Comparison of ENCODE assay signal across 28 cellular contexts in genomic region chr1:4549933-4550332, GRCh38.
A peak's percentile ranks its signal among the peaks of the same experiment; 100 is the strongest.
DNase-seq lines count a peak whose midpoint lies in the region; ATAC-seq, FAIRE-seq and TF ChIP-seq lines count a peak whose summit lies in the region.
"Had no signal": no experiment of that assay in that cellular context is flagged by ENCODE, and none has a peak within 500 bp of the region (broad histone marks: within the 10 kb centered on the region; RNA-seq: fewer than 3 reads in every experiment).

No MANE protein-coding gene starts in this region.

- BruUV-seq in HepG2 (replicated peaks; lab: Mats Ljungman, UMichigan), result no TSS peak
- no TSS peak for BruUV-seq in PC-3 (replicated peaks; lab: Mats Ljungman, UMichigan)

- no peaks in the 10 kb centered on the region for H3F3A ChIP-seq in PC-3 (ENCODE audit: low read length, unreplicated experiment)

- intact Hi-C loops in HepG2 (cut with micrococcal nuclease; ENCODE audit: unreplicated experiment) (no loop called here), right lobe of liver (cut with DNase I) (no loop called here), PC-3 (cut with micrococcal nuclease) (no loop called here)

- no peaks in the 10 kb centered on the region for H3K79me2 ChIP-seq in HepG2 (ENCODE audit: insufficient read depth, low read length)
- no peaks in the 10 kb centered on the region for H3K79me2 ChIP-seq in PC-3 (ENCODE audit: low read length)

- ATAC-seq in HepG2 (no peak), right lobe of liver (no peak), PC-3 (no peak)
- ATAC-seq: activated CD8-positive, alpha-beta T cell treated with anti-CD3 and anti-CD28 coated beads for 36 hours; mucosa of descending colon; psoas muscle; stimulated activated naive B cell treated with anti-CD40 and anti-IgM and Interleukin-4, amounts not matched to agents 10 μg/mL and 1 μg/mL and 100 μg/mL, for 72 hours had no signal

- TF ChIP-seq EP300 in HepG2 (IDR thresholded peaks at IDR 0.05; ENCODE audit: low read depth in 2 of 2, low read length in 2 of 2), result no peak
- TF ChIP-seq EP300 in HepG2 (CRISPR knock-in tag; IDR thresholded peaks at IDR 0.05; ENCODE audit: borderline replicate concordance), result no peak

- WGBS in HepG2 (ENCODE audit: low lambda C conversion rate), result 12% methylated on average over 4 of the region's 4 CpGs
- WGBS in right lobe of liver (ENCODE audit: insufficient coverage, low coverage, low lambda C conversion rate, missing lambda C conversion rate), result 62% methylated on average over 4 of the region's 4 CpGs
- WGBS in endodermal cell (ENCODE audit: insufficient coverage in 1 of 2, insufficient read length in 1 of 2), 2 experiments, result 73 to 74% methylated on average over 3 to 4 of the region's 4 CpGs

- no peaks in the 10 kb centered on the region for H3K9me3 Mint-ChIP-seq in endodermal cell
- H3K9me3 Mint-ChIP-seq: activated CD8-positive, alpha-beta T cell treated with anti-CD3 and anti-CD28 coated beads for 36 hours; activated T-cell treated with anti-CD3 and anti-CD28 coated beads, Interleukin-2, amount 50 U/mL, for 24 hours; dendritic cell treated with granulocyte-macrophage colony-stimulating factor and Interleukin-4, amounts not matched to agents 40 ng/mL and 50 ng/mL, for 4 days; stimulated activated naive B cell treated with anti-CD40 and anti-IgM and Interleukin-4, amounts not matched to agents 10 μg/mL and 1 μg/mL and 100 μg/mL, for 72 hours had no signal

- no peak overlapping the region for H3K4me3 Mint-ChIP-seq in endodermal cell
- H3K4me3 Mint-ChIP-seq: activated CD8-positive, alpha-beta T cell treated with anti-CD3 and anti-CD28 coated beads for 36 hours; activated T-cell treated with anti-CD3 and anti-CD28 coated beads, Interleukin-2, amount 50 U/mL, for 24 hours; dendritic cell treated with granulocyte-macrophage colony-stimulating factor and Interleukin-4, amounts not matched to agents 40 ng/mL and 50 ng/mL, for 4 days; stimulated activated naive B cell treated with anti-CD40 and anti-IgM and Interleukin-4, amounts not matched to agents 10 μg/mL and 1 μg/mL and 100 μg/mL, for 72 hours had no signal

- POLR2A ChIA-PET in HepG2 (lab: Yijun Ruan, JAX), result no interaction called here
- POLR2A ChIA-PET in PC-3 (lab: Charles Lee; ENCODE audit: unreplicated experiment), result no interaction called here

- in situ Hi-C loops in HepG2 (cut with HindIII; ENCODE audit: extremely low pct_ligation_motif_present, low pct_unique_long_range_greater_than_20kb), result no loop called here

- no peak overlapping the region for H3K4me2 ChIP-seq in HepG2 (ENCODE audit: low read depth, low read length)
- H3K4me2 ChIP-seq in PC-3 (ENCODE audit: low read length), result no peak overlapping the region
- H3K4me2 ChIP-seq: BLaER1 had no signal

- DNase-seq in HepG2 (ENCODE audit: low spot score) (no peak), right lobe of liver (no peak), PC-3 (peak; percentile 12), endodermal cell (peak; percentile 51), urothelium cell line (ENCODE audit: low spot score) (peak; percentile 12), NCI-H345 treated with DMSO at 0.1 percent for 48 hours (lab: John Stamatoyannopoulos, UW; ENCODE audit: unreplicated experiment) (no peak), coronary artery (ENCODE audit: low spot score) (no peak), kidney glomerular epithelial cell (lab: John Stamatoyannopoulos, UW) (no peak)
- DNase-seq: ACHN; activated CD4-positive, CD25-positive, alpha-beta regulatory T cell; activated CD8-positive, alpha-beta T cell treated with anti-CD3 and anti-CD28 coated beads for 36 hours; activated naive CD4-positive, alpha-beta T cell treated with Interleukin-2 at 50 U/mL for 16 hours; activated T-cell treated with anti-CD3 and anti-CD28 coated beads, Interleukin-2, amount 50 U/mL, for 24 hours; EL; GM23248; head of caudate nucleus; IMR-90; left ventricle myocardium inferior; mucosa of descending colon; NCI-H1694; psoas muscle; stimulated activated CD4-positive, alpha-beta T cell treated with anti-CD3 and anti-CD28 coated beads, Interleukin-2, amount 100 ng/mL, for 24 hours; stimulated activated naive B cell treated with anti-CD40 and anti-IgM and Interleukin-4, amounts not matched to agents 10 μg/mL and 1 μg/mL and 100 μg/mL, for 72 hours; uterus had no signal

- H3K4me1 Mint-ChIP-seq in endodermal cell, result no peaks in the 10 kb centered on the region
- H3K4me1 Mint-ChIP-seq: stimulated activated naive B cell treated with anti-CD40 and anti-IgM and Interleukin-4, amounts not matched to agents 10 μg/mL and 1 μg/mL and 100 μg/mL, for 72 hours had no signal

- no peak overlapping the region for H3K27ac Mint-ChIP-seq in endodermal cell
- H3K27ac Mint-ChIP-seq: activated CD8-positive, alpha-beta T cell treated with anti-CD3 and anti-CD28 coated beads for 36 hours; activated T-cell treated with anti-CD3 and anti-CD28 coated beads, Interleukin-2, amount 50 U/mL, for 24 hours; dendritic cell treated with granulocyte-macrophage colony-stimulating factor and Interleukin-4, amounts not matched to agents 40 ng/mL and 50 ng/mL, for 4 days; stimulated activated naive B cell treated with anti-CD40 and anti-IgM and Interleukin-4, amounts not matched to agents 10 μg/mL and 1 μg/mL and 100 μg/mL, for 72 hours had no signal

- no peaks in the 10 kb centered on the region for H3K9me3 ChIP-seq in HepG2 (ENCODE audit: low read length)
- H3K9me3 ChIP-seq in right lobe of liver, result no peaks in the 10 kb centered on the region
- peaks cover 5% of the 10 kb centered on the region; the same call in 1 of the 2 replicates for H3K9me3 ChIP-seq in PC-3 (ENCODE audit: low read length)
- no peaks in the 10 kb centered on the region for H3K9me3 ChIP-seq in endodermal cell (ENCODE audit: control insufficient read depth, low read length)
- H3K9me3 ChIP-seq: BLaER1, left ventricle myocardium inferior, mucosa of descending colon, psoas muscle, uterus had no signal

- no peak for TF ChIP-seq RAD21 in HepG2 (CRISPR knock-in tag; IDR thresholded peaks at IDR 0.05)

- no peaks in the 10 kb centered on the region for H3K36me3 ChIP-seq in HepG2 (replicated peaks in 1 of 2; ENCODE audit: control insufficient read depth in 1 of 2, insufficient read depth in 2 of 2, low read length in 2 of 2)
- no peaks in the 10 kb centered on the region for H3K36me3 ChIP-seq in right lobe of liver
- no peaks in the 10 kb centered on the region for H3K36me3 ChIP-seq in PC-3 (ENCODE audit: low read depth, low read length)
- no peaks in the 10 kb centered on the region for H3K36me3 ChIP-seq in endodermal cell (ENCODE audit: control insufficient read depth, insufficient read depth, low read length)
- H3K36me3 ChIP-seq: BLaER1, left ventricle myocardium inferior, SJSA1, uterus had no signal

- TF ChIP-seq POLR2A in HepG2 (IDR thresholded peaks at IDR 0.05; ENCODE audit: insufficient read depth in 1 of 2, low read depth in 2 of 2, low read length in 2 of 2) (no peak), right lobe of liver (IDR thresholded peaks at IDR 0.05) (no peak)

- no peaks in the 10 kb centered on the region for H4K20me1 ChIP-seq in HepG2 (ENCODE audit: insufficient read depth, low read length)
- H4K20me1 ChIP-seq in PC-3 (ENCODE audit: low read length), result no peaks in the 10 kb centered on the region
- H4K20me1 ChIP-seq: BLaER1 had no signal

- H3K9me2 ChIP-seq in PC-3 (replicated peaks; ENCODE audit: low read length), result no peaks in the 10 kb centered on the region

- H3K27ac ChIP-seq in HepG2 (ENCODE audit: extremely low read length, insufficient read depth, low read length) (no peak overlapping the region), right lobe of liver (no peak overlapping the region), PC-3 (ENCODE audit: low read length) (no peak overlapping the region), endodermal cell (ENCODE audit: low read depth, low read length) (no peak overlapping the region), coronary artery (no peak overlapping the region)
- H3K27ac ChIP-seq: BLaER1, GM23248, left ventricle myocardium inferior, psoas muscle, SJSA1, skin epidermis, uterus had no signal

- no peak for FAIRE-seq in HepG2 (lab: Jason Lieb, UNC)
- FAIRE-seq in urothelium cell line (lab: Jason Lieb, UNC), result no peak

- H2AFZ ChIP-seq in HepG2 (ENCODE audit: low read length) (no peak overlapping the region), PC-3 (ENCODE audit: low read length) (no peak overlapping the region)
- H2AFZ ChIP-seq: GM23248 had no signal

- peaks cover 7% of the 10 kb centered on the region for H3K27me3 Mint-ChIP-seq in endodermal cell (ENCODE audit: insufficient read depth)
- H3K27me3 Mint-ChIP-seq: dendritic cell treated with granulocyte-macrophage colony-stimulating factor and Interleukin-4, amounts not matched to agents 40 ng/mL and 50 ng/mL, for 4 days had no signal

- H3K36me3 Mint-ChIP-seq in endodermal cell (ENCODE audit: low read depth), result no peaks in the 10 kb centered on the region
- H3K36me3 Mint-ChIP-seq: stimulated activated naive B cell treated with anti-CD40 and anti-IgM and Interleukin-4, amounts not matched to agents 10 μg/mL and 1 μg/mL and 100 μg/mL, for 72 hours had no signal

- H3K9ac ChIP-seq in HepG2 (ENCODE audit: insufficient read depth, low read depth, low read length) (no peak overlapping the region), PC-3 (ENCODE audit: low read length) (no peak overlapping the region), endodermal cell (ENCODE audit: extremely low read depth, low read length, poor library complexity, severe bottlenecking) (no peak overlapping the region)
- H3K9ac ChIP-seq: BLaER1, GM23248 had no signal

- H3K27me3 ChIP-seq in HepG2 (ENCODE audit: control insufficient read depth in 1 of 2, insufficient read depth in 2 of 2, low read length in 2 of 2) (no peaks in the 10 kb centered on the region; a peak in 1 of 5 replicates), right lobe of liver (no peaks in the 10 kb centered on the region), PC-3 (ENCODE audit: low read length) (no peaks in the 10 kb centered on the region), endodermal cell (ENCODE audit: control insufficient read depth, insufficient read depth, low read length, poor library complexity, severe bottlenecking) (no peaks in the 10 kb centered on the region)
- H3K27me3 ChIP-seq: BLaER1, SJSA1, uterus had no signal

- H3K4me3 ChIP-seq in HepG2 (replicated peaks in 1 of 3; ENCODE audit: insufficient read depth in 1 of 3, low read depth in 2 of 3, low read length in 3 of 3), result no peak overlapping the region
- H3K4me3 ChIP-seq in right lobe of liver, result no peak overlapping the region
- H3K4me3 ChIP-seq in PC-3 (ENCODE audit: low read length), result no peak overlapping the region
- H3K4me3 ChIP-seq in endodermal cell (ENCODE audit: low read length), result no peak overlapping the region
- no peak overlapping the region for H3K4me3 ChIP-seq in coronary artery
- H3K4me3 ChIP-seq: BLaER1, GM23248, left ventricle myocardium inferior, mucosa of descending colon, psoas muscle, SJSA1, skin epidermis, uterus had no signal

- CTCF ChIA-PET in HepG2 (lab: Yijun Ruan, JAX; ENCODE audit: low intra/inter-chr PET ratio, low total read pairs) (no interaction called here), PC-3 (lab: Charles Lee) (no interaction called here)

- TF ChIP-seq CTCF in HepG2 (CRISPR knock-in tag; IDR thresholded peaks at IDR 0.05) (no peak), right lobe of liver (IDR thresholded peaks at IDR 0.05) (no peak), PC-3 (conservative IDR thresholded peaks at IDR 0.05; ENCODE audit: low read depth, low read length) (no peak), endodermal cell (conservative IDR thresholded peaks at IDR 0.05) (no peak), coronary artery (IDR thresholded peaks at IDR 0.05) (no peak)

- no peaks in the 10 kb centered on the region for H3K4me1 ChIP-seq in HepG2 (ENCODE audit: insufficient read depth, low read length)
- H3K4me1 ChIP-seq in right lobe of liver, result no peaks in the 10 kb centered on the region
- H3K4me1 ChIP-seq in PC-3 (ENCODE audit: insufficient read depth, low read length), result no peaks in the 10 kb centered on the region
- H3K4me1 ChIP-seq in endodermal cell (ENCODE audit: control insufficient read depth, insufficient read depth, low read length), result no peaks in the 10 kb centered on the region
- H3K4me1 ChIP-seq: BLaER1, left ventricle myocardium inferior, psoas muscle, SJSA1, uterus had no signal

Comparison
In these comparisons a context has a peak if more than half of its experiments do, and no peak if none do; other contexts are left out.
1. DNase-seq: peak in PC-3 (single experiment), endodermal cell (single experiment) and urothelium cell line (single experiment); none in HepG2 (single experiment), right lobe of liver (0 of 3), NCI-H345 treated with DMSO at 0.1 percent for 48 hours (single experiment), coronary artery (single experiment) and kidney glomerular epithelial cell (single experiment).